ENCODE assay signal across 22 cellular contexts in the genomic region with DNA sequence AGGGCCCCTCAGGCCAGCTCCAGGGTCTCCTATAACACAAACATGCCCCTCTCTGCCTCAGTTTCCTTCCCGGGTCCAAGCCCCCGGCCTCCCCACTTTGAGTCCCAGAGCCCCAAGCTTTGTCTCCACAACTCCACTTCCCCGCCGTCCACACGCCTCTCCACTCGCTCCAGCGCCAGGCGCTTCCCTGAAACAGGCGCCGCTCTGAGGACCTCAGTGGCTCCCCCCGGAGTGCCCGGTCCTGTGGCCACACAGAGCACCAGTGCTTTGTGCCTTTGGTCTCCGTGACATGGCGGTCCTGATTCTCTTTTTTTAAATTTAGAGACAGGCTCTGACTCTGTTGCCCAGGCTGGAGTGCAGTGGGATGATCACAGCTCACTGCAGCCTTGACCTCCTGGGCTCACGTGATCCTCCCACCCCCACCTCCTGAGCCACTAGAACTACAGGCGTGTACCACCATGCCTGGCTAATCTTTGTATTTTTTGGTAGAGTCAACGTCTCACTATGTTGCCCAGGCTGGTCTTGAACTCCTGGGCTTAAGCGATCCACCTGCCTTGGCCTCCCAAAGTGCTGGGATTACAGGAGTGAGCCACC. TPM values are rescaled to one million over a fixed set of nuclear protein-coding genes. Genes with fewer than 3 reads are reported as not detected.
DNase-seq lines count a peak whose midpoint lies in the region; ATAC-seq and TF ChIP-seq lines count a peak whose summit lies in the region.
"Had no signal": no experiment of that assay in that cellular context is flagged by ENCODE, and none has a peak within 500 bp of the region (broad histone marks: within the 10 kb centered on the region; RNA-seq: fewer than 3 reads in every experiment).

No MANE protein-coding gene starts in this region.

- H3K36me3 ChIP-seq in naive thymus-derived CD4-positive, alpha-beta T cell (ENCODE audit: control insufficient read depth in 2 of 3, insufficient read depth in 3 of 3, low read length in 3 of 3), result no peaks in the 10 kb centered on the region
- no peaks in the 10 kb centered on the region for H3K36me3 ChIP-seq in thymus (ENCODE audit: control insufficient read depth, insufficient read depth)
- no peaks in the 10 kb centered on the region for H3K36me3 ChIP-seq in BE2C
- H3K36me3 ChIP-seq: colonic mucosa, prostate gland, upper lobe of left lung had no signal

- H3K36me3 Mint-ChIP-seq in activated T-cell treated with anti-CD3 and anti-CD28 coated beads, Interleukin-2, amount 50 U/mL, for 24 hours (ENCODE audit: low read depth), result no peaks in the 10 kb centered on the region
- no peaks in the 10 kb centered on the region for H3K36me3 Mint-ChIP-seq in naive thymus-derived CD4-positive, alpha-beta T cell
- H3K36me3 Mint-ChIP-seq in glutamatergic neuron (ENCODE audit: unreplicated experiment), result no peaks in the 10 kb centered on the region

- peak overlapping the region; percentile 68 for H3K27ac Mint-ChIP-seq in activated T-cell treated with anti-CD3 and anti-CD28 coated beads, Interleukin-2, amount 50 U/mL, for 24 hours
- peak overlapping the region in 6 of 9 donors; percentile 32 to 88 (median 74) for H3K27ac Mint-ChIP-seq in naive thymus-derived CD4-positive, alpha-beta T cell
- H3K27ac Mint-ChIP-seq in glutamatergic neuron (ENCODE audit: unreplicated experiment), result no peak overlapping the region

- POLR2A ChIA-PET in naive thymus-derived CD4-positive, alpha-beta T cell (lab: Charles Lee), result interaction anchor here (0.7 to 1.1 kb wide), 3 partner anchors 8 to 20 kb away, joined by 3 to 6 read pairs (median 3); a partner anchor contains a TSS

- H3K9me3 ChIP-seq in naive thymus-derived CD4-positive, alpha-beta T cell (ENCODE audit: control insufficient read depth in 2 of 3, low read length in 3 of 3), result no peaks in the 10 kb centered on the region
- peaks cover 2% of the 10 kb centered on the region for H3K9me3 ChIP-seq in thymus (ENCODE audit: control insufficient read depth)
- no peaks in the 10 kb centered on the region for H3K9me3 ChIP-seq in BE2C
- H3K9me3 ChIP-seq: colonic mucosa, prostate gland, upper lobe of left lung had no signal

- H3K4me1 Mint-ChIP-seq in activated T-cell treated with anti-CD3 and anti-CD28 coated beads, Interleukin-2, amount 50 U/mL, for 24 hours (ENCODE audit: low read depth), result peaks cover 37% of the 10 kb centered on the region
- peaks cover 17 to 53% (median 22%) of the 10 kb centered on the region in 7 donors for H3K4me1 Mint-ChIP-seq in naive thymus-derived CD4-positive, alpha-beta T cell
- peaks cover 4% of the 10 kb centered on the region for H3K4me1 Mint-ChIP-seq in glutamatergic neuron (ENCODE audit: low read depth, unreplicated experiment)

- intact Hi-C loops in naive thymus-derived CD4-positive, alpha-beta T cell (cut with micrococcal nuclease), result loop anchor here (1.0 to 2.0 kb wide), 2 partner anchors 8 to 15 kb away; a partner anchor contains a TSS

- H3K27ac ChIP-seq in naive thymus-derived CD4-positive, alpha-beta T cell (ENCODE audit: low read depth, low read length), result no peak overlapping the region
- peak overlapping the region; percentile 80 for H3K27ac ChIP-seq in thymus (ENCODE audit: low read depth)
- H3K27ac ChIP-seq: colonic mucosa, epithelial cell of prostate, prostate gland had no signal

- WGBS in thymus, result 88% methylated on average over 18 of the region's 18 CpGs

- H3K4me3 ChIP-seq in naive thymus-derived CD4-positive, alpha-beta T cell (ENCODE audit: low read length), result no peak overlapping the region
- H3K4me3 ChIP-seq in thymus (ENCODE audit: low read length) (peak overlapping the region; percentile 41), BE2C (ENCODE audit: low read depth, low read length) (no peak overlapping the region)
- H3K4me3 ChIP-seq: colonic mucosa, prostate gland, upper lobe of left lung had no signal

- ATAC-seq in naive thymus-derived CD4-positive, alpha-beta T cell, result no peak
- ATAC-seq in GM19351 (IDR thresholded peaks at IDR 0.05; ENCODE audit: unreplicated experiment), result no peak

- DNase-seq in activated T-cell treated with anti-CD3 and anti-CD28 coated beads, Interleukin-2, amount 50 U/mL, for 24 hours, result no peak
- DNase-seq in activated T-cell treated with anti-CD3 and anti-CD28 coated beads, Interleukin-2, amount 50 U/mL, for 48 hours, result no peak
- DNase-seq in NAMALWA (ENCODE audit: low spot score), result peak; percentile 39
- no peak for DNase-seq in naive thymus-derived CD4-positive, alpha-beta T cell
- no peak for DNase-seq in glutamatergic neuron
- no peak for DNase-seq in BE2C
- DNase-seq: 8988T; activated gamma-delta T cell; colonic mucosa; DMS153; effector CD8-positive, alpha-beta T cell; KG1; NCI-H1436; NCI-H226; NCI-H69 had no signal

- H3K27me3 Mint-ChIP-seq in activated T-cell treated with anti-CD3 and anti-CD28 coated beads, Interleukin-2, amount 50 U/mL, for 24 hours, result peaks cover 3% of the 10 kb centered on the region
- H3K27me3 Mint-ChIP-seq in naive thymus-derived CD4-positive, alpha-beta T cell, result peaks cover 0 to under 1% (median 0%) of the 10 kb centered on the region in 5 donors
- H3K27me3 Mint-ChIP-seq in glutamatergic neuron (ENCODE audit: unreplicated experiment), result peaks cover 4% of the 10 kb centered on the region
- H3K27me3 Mint-ChIP-seq: activated naive CD8-positive, alpha-beta T cell treated with anti-CD3 and anti-CD28 coated beads for 36 hours had no signal

- H3K4me1 ChIP-seq in naive thymus-derived CD4-positive, alpha-beta T cell (ENCODE audit: control insufficient read depth in 2 of 2, insufficient read depth in 2 of 2, low read length in 2 of 2), result peaks cover 4 to 28% of the 10 kb centered on the region in 2 donors
- H3K4me1 ChIP-seq in thymus (ENCODE audit: control insufficient read depth, insufficient read depth, low read length) (peaks cover 59% of the 10 kb centered on the region), BE2C (no peaks in the 10 kb centered on the region)
- H3K4me1 ChIP-seq: colonic mucosa, prostate gland had no signal

- no peaks in the 10 kb centered on the region for H3K27me3 ChIP-seq in naive thymus-derived CD4-positive, alpha-beta T cell (ENCODE audit: control insufficient read depth in 2 of 2, insufficient read depth in 2 of 2, low read length in 2 of 2)
- H3K27me3 ChIP-seq in thymus (ENCODE audit: control insufficient read depth, insufficient read depth) (no peaks in the 10 kb centered on the region), BE2C (no peaks in the 10 kb centered on the region; the same call in 1 of the 2 replicates)
- H3K27me3 ChIP-seq: colonic mucosa, upper lobe of left lung had no signal

- H3K4me3 Mint-ChIP-seq in activated T-cell treated with anti-CD3 and anti-CD28 coated beads, Interleukin-2, amount 50 U/mL, for 24 hours, result no peak overlapping the region
- peak overlapping the region in 4 of 10 donors; percentile 18 to 47 (median 28) for H3K4me3 Mint-ChIP-seq in naive thymus-derived CD4-positive, alpha-beta T cell
- no peak overlapping the region for H3K4me3 Mint-ChIP-seq in glutamatergic neuron (ENCODE audit: unreplicated experiment)
- H3K4me3 Mint-ChIP-seq: activated CD8-positive, alpha-beta T cell treated with anti-CD3 and anti-CD28 coated beads, Interleukin-2, amount 10 ng/mL, durations not matched to agents 7 days and 5 days; activated naive CD8-positive, alpha-beta T cell treated with anti-CD3 and anti-CD28 coated beads for 36 hours had no signal

- no peaks in the 10 kb centered on the region for H3K9me3 Mint-ChIP-seq in activated T-cell treated with anti-CD3 and anti-CD28 coated beads, Interleukin-2, amount 50 U/mL, for 24 hours
- H3K9me3 Mint-ChIP-seq in naive thymus-derived CD4-positive, alpha-beta T cell, result no peaks in the 10 kb centered on the region
- peaks cover 7% of the 10 kb centered on the region for H3K9me3 Mint-ChIP-seq in glutamatergic neuron (ENCODE audit: unreplicated experiment)
- H3K9me3 Mint-ChIP-seq: activated naive CD8-positive, alpha-beta T cell treated with anti-CD3 and anti-CD28 coated beads for 36 hours had no signal

- TF ChIP-seq CTCF in glutamatergic neuron (IDR thresholded peaks at IDR 0.05; ENCODE audit: partially characterized antibody, unreplicated experiment) (no peak), BE2C (IDR thresholded peaks at IDR 0.05; ENCODE audit: low read depth, low read length) (no peak)

- CTCF ChIA-PET in naive thymus-derived CD4-positive, alpha-beta T cell (lab: Charles Lee), result interaction anchor here (0.8 kb wide), 1 partner anchor 368 kb away, joined by 4 read pairs; no protein-coding TSS in a partner anchor

RNA-seq across cellular contexts. Expression of a gene that starts 7.7 kb away (rescaled TPM):
- total RNA-seq in naive thymus-derived CD4-positive, alpha-beta T cell, result 100 to 1,000 TPM in 4 of 5 experiments, 10 to 100 TPM in 1; 82.0 to 157 (median 111) TPM
- polyA plus RNA-seq in naive thymus-derived CD4-positive, alpha-beta T cell, result 10 to 100 TPM; 15.1 to 41.6 TPM
- polyA plus RNA-seq in thymus, result 287 TPM
- total RNA-seq in glutamatergic neuron (ENCODE audit: unreplicated experiment), result 108 TPM
- 280 TPM for polyA plus RNA-seq in BE2C (2012; ENCODE audit: insufficient read depth, insufficient read length, low read depth)

RNA-seq across cellular contexts. Expression of a gene that starts 18.6 kb away (rescaled TPM):
- total RNA-seq in naive thymus-derived CD4-positive, alpha-beta T cell, result 10 to 100 TPM; 28.5 to 90.1 (median 54.2) TPM
- polyA plus RNA-seq in naive thymus-derived CD4-positive, alpha-beta T cell, result under 1 TPM; 0.38 to 0.46 TPM
- 42.9 TPM for polyA plus RNA-seq in thymus
- 10.5 TPM for total RNA-seq in glutamatergic neuron (ENCODE audit: unreplicated experiment)
- polyA plus RNA-seq in BE2C (2012; ENCODE audit: insufficient read depth, insufficient read length, low read depth), result 1.6 TPM

RNA-seq across cellular contexts. Expression of a gene that starts 44.1 kb away (rescaled TPM):
- total RNA-seq in naive thymus-derived CD4-positive, alpha-beta T cell, result under 1 TPM in 1 of 5 experiments, not detected in 4; 0.05 TPM
- polyA plus RNA-seq in naive thymus-derived CD4-positive, alpha-beta T cell, result under 1 TPM in 1 of 2 donors, not detected in 1; 0.06 TPM
- polyA plus RNA-seq in thymus, result 5.6 TPM
- total RNA-seq in glutamatergic neuron (ENCODE audit: unreplicated experiment), result 20.7 TPM
- 0.59 TPM for polyA plus RNA-seq in BE2C (2012; ENCODE audit: insufficient read depth, insufficient read length, low read depth)
- total RNA-seq: activated CD8-positive, alpha-beta T cell treated with anti-CD3 and anti-CD28 coated beads, Interleukin-2, amount 10 ng/mL, durations not matched to agents 7 days and 5 days had no signal

RNA-seq across cellular contexts. Expression of a gene that starts 52.7 kb away (rescaled TPM):
- total RNA-seq in naive thymus-derived CD4-positive, alpha-beta T cell, result 1 to 10 TPM in 4 of 5 experiments, under 1 TPM in 1; 0.89 to 5.0 (median 3.3) TPM
- polyA plus RNA-seq in naive thymus-derived CD4-positive, alpha-beta T cell, result under 1 TPM; 0.37 to 0.55 TPM
- 44.2 TPM for polyA plus RNA-seq in thymus
- 28.0 TPM for total RNA-seq in glutamatergic neuron (ENCODE audit: unreplicated experiment)
- 0.34 TPM for polyA plus RNA-seq in BE2C (2012; ENCODE audit: insufficient read depth, insufficient read length, low read depth)

RNA-seq across cellular contexts. Expression of a gene that starts 57.9 kb away (rescaled TPM):
- total RNA-seq in naive thymus-derived CD4-positive, alpha-beta T cell, result 10 to 100 TPM; 12.1 to 31.8 (median 23.2) TPM
- 10 to 100 TPM; 57.2 to 57.9 TPM for polyA plus RNA-seq in naive thymus-derived CD4-positive, alpha-beta T cell
- polyA plus RNA-seq in thymus, result 85.2 TPM
- 56.6 TPM for total RNA-seq in glutamatergic neuron (ENCODE audit: unreplicated experiment)
- polyA plus RNA-seq in BE2C (2012; ENCODE audit: insufficient read depth, insufficient read length, low read depth), result 179 TPM

Comparison
In these comparisons a context has a peak if more than half of its experiments do, and no peak if none do; other contexts are left out.
1. RNA of a gene that starts 44.1 kb away (total RNA-seq): 20.7 TPM in glutamatergic neuron (single experiment); 0.05 TPM in naive thymus-derived CD4-positive, alpha-beta T cell; every median in the first group is over 10 times any median in the second.